ENCODE assay signal across 12 cellular contexts in the genomic region with DNA sequence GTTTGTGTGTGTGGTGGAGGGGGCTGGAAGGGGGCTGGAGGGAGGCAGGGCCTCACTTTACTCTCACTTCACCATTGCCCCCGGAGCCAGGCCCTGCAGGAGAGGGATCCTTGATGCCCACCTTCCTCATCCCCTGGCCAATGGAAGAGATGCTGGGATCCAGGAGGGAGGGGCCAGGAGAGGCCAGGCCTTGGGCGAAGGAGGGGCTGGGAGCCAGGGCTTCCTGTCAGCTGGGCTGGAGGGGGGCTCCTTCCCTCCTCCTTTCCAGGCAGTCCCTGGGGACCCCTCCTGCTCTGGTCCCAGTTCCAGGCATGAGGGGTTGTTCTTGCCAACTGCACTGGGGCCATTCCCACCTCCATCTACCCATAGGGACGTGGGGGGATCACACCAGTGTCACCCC. TPM values are rescaled to one million over a fixed set of nuclear protein-coding genes. Genes with fewer than 3 reads are reported as not detected.
DNase-seq lines count a peak whose midpoint lies in the region; ATAC-seq, FAIRE-seq and TF ChIP-seq lines count a peak whose summit lies in the region.
"Had no signal": no experiment of that assay in that cellular context is flagged by ENCODE, and none has a peak within 500 bp of the region (broad histone marks: within the 10 kb centered on the region; RNA-seq: fewer than 3 reads in every experiment).

No MANE protein-coding gene starts in this region.

- no peaks in the 10 kb centered on the region for H3K36me3 ChIP-seq in A673 (ENCODE audit: insufficient read depth, low read length, poor library complexity, severe bottlenecking)
- no peaks in the 10 kb centered on the region for H3K36me3 ChIP-seq in H1 (ENCODE audit: control insufficient read depth in 2 of 4, insufficient read depth in 4 of 4, low read length in 3 of 4)
- H3K36me3 ChIP-seq in neural cell (ENCODE audit: insufficient read depth, low read length), result no peaks in the 10 kb centered on the region

- POLR2A ChIA-PET in A673 (lab: Charles Lee; ENCODE audit: low non-redundant PET) (no interaction called here), H1 (lab: Charles Lee; ENCODE audit: partially characterized antibody) (interaction anchor here (1.5 to 13.5 kb wide), 3 partner anchors 22 to 203 kb away, joined by 4 to 355 read pairs (median 18); no protein-coding TSS in a partner anchor)

- H3K4me1 ChIP-seq in A673 (ENCODE audit: insufficient read depth, low read length, poor library complexity, severe bottlenecking) (peaks cover 71% of the 10 kb centered on the region), H1 (replicated peaks in 1 of 4; ENCODE audit: control insufficient read depth in 3 of 4, insufficient read depth in 4 of 4, low read length in 3 of 4) (peaks cover 27 to 64% (median 52%) of the 10 kb centered on the region in 4 experiments)

- H3K79me1 ChIP-seq in H1 (ENCODE audit: low read depth, low read length), result peaks cover 35% of the 10 kb centered on the region

- H2AFZ ChIP-seq in H1 (ENCODE audit: low read length), result no peak overlapping the region
- H2AFZ ChIP-seq in neural cell (ENCODE audit: low read depth, low read length), result no peak overlapping the region

- H3K9me2 ChIP-seq in neural cell (ENCODE audit: insufficient read depth, low read length), result no peaks in the 10 kb centered on the region

- intact Hi-C loops in A673 (cut with micrococcal nuclease; ENCODE audit: unreplicated experiment), result no loop called here

- H3K4me3 ChIP-seq in A673 (ENCODE audit: low read depth, low read length, poor library complexity, severe bottlenecking) (no peak overlapping the region), H1 (ENCODE audit: extremely low read depth in 1 of 4, insufficient read depth in 2 of 4, low read depth in 3 of 4, low read length in 4 of 4) (no peak overlapping the region), neural cell (ENCODE audit: low read length) (peak overlapping the region; percentile 97), foreskin fibroblast (ENCODE audit: low read depth in 1 of 2, low read length in 2 of 2) (peak overlapping the region in 1 of 2 donors; percentile 21)

- TF ChIP-seq POLR2A in H1 (IDR thresholded peaks at IDR 0.05; ENCODE audit: control extremely low read depth in 1 of 2, low read depth in 2 of 2, low read length in 2 of 2), result no peak

- BruUV-seq in A673 (replicated peaks; lab: Mats Ljungman, UMichigan), result no TSS peak

- 0 out of 2 replicates have a peak overlapping the region, but pooled peaks have one; percentile 35 for H2BK5ac ChIP-seq in H1 (ENCODE audit: low read depth, low read length)

- peaks cover 5 to 90% of the 10 kb centered on the region in 2 experiments; a peak in 3 of 4 replicates for H3K79me2 ChIP-seq in H1 (ENCODE audit: control insufficient read depth in 1 of 2, insufficient read depth in 2 of 2, low read length in 2 of 2)
- peaks cover 97% of the 10 kb centered on the region for H3K79me2 ChIP-seq in neural cell (replicated peaks; ENCODE audit: insufficient read depth, low read length)

- TF ChIP-seq EP300 in H1 (IDR thresholded peaks at IDR 0.05; ENCODE audit: borderline replicate concordance in 1 of 2, low read depth in 2 of 2, low read length in 2 of 2) (no peak), neural cell (conservative IDR thresholded peaks at IDR 0.05; ENCODE audit: poor library complexity, severe bottlenecking) (no peak)

- H2BK120ac ChIP-seq in H1 (replicated peaks; ENCODE audit: low read depth, low read length), result no peak overlapping the region

- H3K4me2 ChIP-seq in H1 (ENCODE audit: insufficient read depth in 1 of 2, low read depth in 2 of 2, low read length in 2 of 2), result peak overlapping the region in 1 of 2 experiments; percentile 16; a peak in 1 of 4 replicates
- H3K4me2 ChIP-seq in neural cell (ENCODE audit: low read length), result no peak overlapping the region

- H2BK15ac ChIP-seq in H1 (ENCODE audit: low read length), result peak overlapping the region; percentile 2; the same call in 1 of the 2 replicates

- H2BK12ac ChIP-seq in H1 (ENCODE audit: low read depth, low read length), result 0 out of 2 replicates have a peak overlapping the region, but pooled peaks have one; percentile 39

- DNase-seq in A673 (ENCODE audit: low spot score), result peak; percentile 69
- peak; percentile 66 for DNase-seq in NCI-H2171 treated with DMSO at 0.1 percent for 48 hours (lab: John Stamatoyannopoulos, UW)
- no peak for DNase-seq in H1 (ENCODE audit: low read depth in 1 of 2, low spot score in 2 of 2)
- DNase-seq in foreskin fibroblast, result no peak
- DNase-seq in GM10266 (ENCODE audit: extremely low spot score), result no peak
- DNase-seq in NCI-H1092 treated with DMSO at 0.1 percent for 48 hours (lab: John Stamatoyannopoulos, UW), result no peak
- DNase-seq: activated T-cell treated with anti-CD3 and anti-CD28 coated beads, Interleukin-2, amount 50 U/mL, for 4 hours; NCI-H1930; SW 1271 had no signal

- H3K23me2 ChIP-seq in H1 (ENCODE audit: low read depth, low read length), result peaks cover 13% of the 10 kb centered on the region; the same call in 1 of the 2 replicates

- H3K27ac ChIP-seq in A673 (ENCODE audit: low read depth, low read length, poor library complexity, severe bottlenecking) (peak overlapping the region; percentile 73), H1 (ENCODE audit: low read depth, low read length) (no peak overlapping the region), neural cell (ENCODE audit: low read length) (no peak overlapping the region)

- H3K9me3 ChIP-seq in A673 (ENCODE audit: low read depth, low read length, poor library complexity, severe bottlenecking), result no peaks in the 10 kb centered on the region
- H3K9me3 ChIP-seq in H1 (ENCODE audit: insufficient read depth in 2 of 2, low read depth in 1 of 2, low read length in 1 of 2), result no peaks in the 10 kb centered on the region
- no peaks in the 10 kb centered on the region for H3K9me3 ChIP-seq in neural cell (ENCODE audit: low read length)

- no peak overlapping the region for H4K8ac ChIP-seq in H1 (ENCODE audit: extremely low read depth, insufficient read depth, low read length)

- ATAC-seq in GM21529 (IDR thresholded peaks at IDR 0.05; ENCODE audit: unreplicated experiment), result no peak
- ATAC-seq: activated T-cell treated with anti-CD3 and anti-CD28 coated beads, Interleukin-2, amount 50 U/mL, for 4 hours had no signal

- 68% methylated on average over 2 of the region's 3 CpGs; no CpG with 5 or more reads in 1 of the 2 experiments for WGBS in H1 (ENCODE audit: extremely low coverage in 1 of 2, insufficient coverage in 1 of 2, insufficient read length in 1 of 2, insufficient replicate concordance in 2 of 2, low coverage in 1 of 2, low lambda C conversion rate in 2 of 2, missing lambda C conversion rate in 1 of 2), 2 experiments

- no peaks in the 10 kb centered on the region for H3F3A ChIP-seq in neural cell (ENCODE audit: insufficient read depth, low read length, poor library complexity, severe bottlenecking)

- H2AK5ac ChIP-seq in H1 (ENCODE audit: low read depth, low read length), result 0 out of 2 replicates have a peak overlapping the region, but pooled peaks have one; percentile 86

- no peak overlapping the region for H4K5ac ChIP-seq in H1 (ENCODE audit: insufficient read length, low read depth, low read length)

- no peak for TF ChIP-seq CTCF in A673 (conservative IDR thresholded peaks at IDR 0.05; ENCODE audit: low read depth, low read length)
- no peak for TF ChIP-seq CTCF in H1 (IDR thresholded peaks at IDR 0.05; ENCODE audit: control extremely low read depth in 1 of 3, insufficient read depth in 1 of 3, low read depth in 1 of 3, low read length in 3 of 3)
- no peak for TF ChIP-seq CTCF in neural cell (IDR thresholded peaks at IDR 0.05; ENCODE audit: poor library complexity, severe bottlenecking)
- no peak for TF ChIP-seq CTCF in foreskin fibroblast (IDR thresholded peaks at IDR 0.05; ENCODE audit: low read depth, low read length)
- TF ChIP-seq CTCF in GM10266 (IDR thresholded peaks at IDR 0.05; ENCODE audit: control insufficient read depth, insufficient read depth, low read depth, missing control alignments), result no peak

- H3K23ac ChIP-seq in H1 (ENCODE audit: insufficient read length), result no peak overlapping the region

- H3K18ac ChIP-seq in H1 (ENCODE audit: extremely low read depth, low read length), result 0 out of 2 replicates have a peak overlapping the region, but pooled peaks have one; percentile 48

- H3K14ac ChIP-seq in H1 (ENCODE audit: insufficient read length), result no peak overlapping the region

- peaks cover 22 to 63% of the 10 kb centered on the region in 2 experiments for H4K20me1 ChIP-seq in H1 (replicated peaks in 1 of 2; ENCODE audit: control insufficient read depth in 1 of 2, insufficient read depth in 2 of 2, low read length in 2 of 2)
- peaks cover 81% of the 10 kb centered on the region for H4K20me1 ChIP-seq in neural cell (ENCODE audit: insufficient read depth)

- H3K4ac ChIP-seq in H1 (replicated peaks; ENCODE audit: insufficient read length, low read depth, low read length), result no peak overlapping the region

- CTCF ChIA-PET in A673 (lab: Charles Lee) (interaction anchor here (1.4 kb wide), 1 partner anchor 42 kb away, joined by 8 read pairs; no protein-coding TSS in a partner anchor), H1 (lab: Charles Lee; ENCODE audit: partially characterized antibody) (interaction anchor here (0.8 to 37.8 kb wide), 6 partner anchors 38 to 298 kb away, joined by 3 to 1807 read pairs (median 3); a partner anchor contains a TSS)

- no peak overlapping the region for H2BK20ac ChIP-seq in H1 (ENCODE audit: low read length)

- FAIRE-seq in H1 (lab: Jason Lieb, UNC), result no peak

- H3K56ac ChIP-seq in H1 (replicated peaks; ENCODE audit: insufficient read length, low read depth, low read length), result no peak overlapping the region

- H4K91ac ChIP-seq in H1 (replicated peaks; ENCODE audit: insufficient read length, low read length), result no peak overlapping the region

- H3K27me3 ChIP-seq in A673 (replicated peaks; ENCODE audit: insufficient read depth, low read depth, low read length, poor library complexity) (no peaks in the 10 kb centered on the region), H1 (replicated peaks in 1 of 4; ENCODE audit: control insufficient read depth in 3 of 4, extremely low read depth in 1 of 4, insufficient read depth in 3 of 4, low read length in 3 of 4) (no peaks in the 10 kb centered on the region; a peak in 1 of 7 replicates), neural cell (ENCODE audit: insufficient read depth, low read depth, low read length) (no peaks in the 10 kb centered on the region)

- TF ChIP-seq RAD21 in H1 (IDR thresholded peaks at IDR 0.05 in 1 of 2, conservative IDR thresholded peaks at IDR 0.05 in 1 of 2; ENCODE audit: low read depth in 2 of 2, low read length in 2 of 2), result no peak
- no peak for TF ChIP-seq RAD21 in neural cell (conservative IDR thresholded peaks at IDR 0.05)

- no peak overlapping the region for H3K9ac ChIP-seq in H1 (replicated peaks in 1 of 4; ENCODE audit: extremely low read depth in 1 of 4, low read depth in 3 of 4, low read length in 3 of 4)
- H3K9ac ChIP-seq in neural cell (ENCODE audit: low read length), result peak overlapping the region; percentile 54

RNA-seq across cellular contexts. Expression of a gene that starts 5.7 kb away (rescaled TPM):
- total RNA-seq in A673 (2021), result 33.2 and 34.2 TPM in 2 replicates
- total RNA-seq in H1 (2021; fragmentation: NEBNext Ultra II Directional; extraction: Animal tissue kit (Norgen Biotek cat#: 25700)), result 35.1 and 39.4 TPM in 2 replicates
- polyA plus RNA-seq in H1 (2011; rRNA removed) (4.4 and 8.6 TPM in 2 replicates), neural cell (5.3 and 18.4 TPM in 2 replicates)
- 3.3 TPM for polyA plus RNA-seq in H1 (2011; cell fraction: cytosol; rRNA removed)
- polyA plus RNA-seq in H1 (2011; cell fraction: nucleus; rRNA removed), result 17.1 TPM
- polyA plus RNA-seq in H1 (2012, experiment 1 of 2), result 18.4 to 23.0 TPM (median 21.1 TPM) in 4 replicates
- polyA plus RNA-seq in H1 (2012, experiment 2 of 2), result 17.0 TPM
- 11.2 TPM for polyA plus RNA-seq in H1 (2013, experiment 1 of 2)
- polyA plus RNA-seq in H1 (2013, experiment 2 of 2), result 11.1 TPM
- polyA minus RNA-seq in H1 (2011; rRNA and poly(A)+ RNA removed), result 4.4 and 6.1 TPM in 2 replicates
- polyA minus RNA-seq in H1 (2011; cell fraction: cytosol; rRNA and poly(A)+ RNA removed), result 11.9 TPM
- polyA minus RNA-seq in H1 (2011; cell fraction: nucleus; rRNA and poly(A)+ RNA removed), result 10.5 TPM
- polyA minus RNA-seq in neural cell, result 28.0 and 30.7 TPM in 2 replicates

RNA-seq across cellular contexts. Expression of a gene that starts 36.7 kb away (rescaled TPM):
- total RNA-seq in A673 (2021), result not detected in 2 replicates
- 0.22 and 0.36 TPM in 2 replicates for total RNA-seq in H1 (2021; fragmentation: NEBNext Ultra II Directional; extraction: Animal tissue kit (Norgen Biotek cat#: 25700))
- 0.86 and 0.95 TPM in 2 replicates for polyA plus RNA-seq in H1 (2011; rRNA removed)
- polyA plus RNA-seq in H1 (2011; cell fraction: cytosol; rRNA removed), result 0.62 TPM
- polyA plus RNA-seq in H1 (2011; cell fraction: nucleus; rRNA removed), result 1.6 TPM
- polyA plus RNA-seq in H1 (2012, experiment 1 of 2), result 0.39 to 0.50 TPM (median 0.42 TPM) in 3 of 4 replicates, not detected in the other
- polyA plus RNA-seq in H1 (2012, experiment 2 of 2), result 0.18 TPM
- 0.34 TPM for polyA plus RNA-seq in H1 (2013, experiment 1 of 2)
- polyA plus RNA-seq in H1 (2013, experiment 2 of 2), result 0.33 TPM
- 0.57 and 1.2 TPM in 2 replicates for polyA minus RNA-seq in H1 (2011; rRNA and poly(A)+ RNA removed)
- polyA minus RNA-seq in H1 (2011; cell fraction: cytosol; rRNA and poly(A)+ RNA removed), result not detected
- polyA minus RNA-seq in H1 (2011; cell fraction: nucleus; rRNA and poly(A)+ RNA removed), result 0.60 TPM
- not detected in 2 replicates for polyA plus RNA-seq in neural cell
- not detected in 2 replicates for polyA minus RNA-seq in neural cell
- total RNA-seq: epithelial cell of proximal tubule had no signal

Comparison
In these comparisons a context has a peak if more than half of its experiments do, and no peak if none do; other contexts are left out.
1. DNase-seq: peak in A673 (single experiment) and NCI-H2171 treated with DMSO at 0.1 percent for 48 hours (single experiment); none in H1 (0 of 2), foreskin fibroblast (0 of 2), GM10266 (single experiment) and NCI-H1092 treated with DMSO at 0.1 percent for 48 hours (single experiment).